ENCODE assay signal across 1 cellular context in genomic region chr12:110555509-110556406, GRCh38.
TF ChIP-seq lines count a peak whose summit lies in the region.

No MANE protein-coding gene starts in this region.

TF ChIP-seq in HepG2, 621 proteins besides CTCF, POLR2A, EP300 and RAD21:
- TF ChIP-seq RFXAP (CRISPR knock-in tag; IDR thresholded peaks at IDR 0.05; ENCODE audit: borderline replicate concordance) (no peak), FOXK2 (IDR thresholded peaks at IDR 0.05) (no peak), ZBTB21 (CRISPR knock-in tag; IDR thresholded peaks at IDR 0.05) (no peak), KLF16 (CRISPR knock-in tag; IDR thresholded peaks at IDR 0.05) (no peak), ZNF30 (CRISPR knock-in tag; IDR thresholded peaks at IDR 0.05) (no peak), SUZ12 (IDR thresholded peaks at IDR 0.05; ENCODE audit: low read depth, low read length) (no peak), PAX8 (CRISPR knock-in tag; IDR thresholded peaks at IDR 0.05; ENCODE audit: borderline replicate concordance) (no peak), POLR2AphosphoS5 (IDR thresholded peaks at IDR 0.05; ENCODE audit: low read depth, low read length) (no peak), KLF15 (CRISPR knock-in tag; IDR thresholded peaks at IDR 0.05; ENCODE audit: borderline replicate concordance) (no peak), PPARG (CRISPR knock-in tag; conservative IDR thresholded peaks at IDR 0.05) (no peak), RXRA (CRISPR knock-in tag; IDR thresholded peaks at IDR 0.05) (no peak), MYPOP (CRISPR knock-in tag; IDR thresholded peaks at IDR 0.05) (no peak), ZFP1 (CRISPR knock-in tag; IDR thresholded peaks at IDR 0.05) (no peak), AGO1 (IDR thresholded peaks at IDR 0.05; ENCODE audit: low read depth, low read length, poor library complexity, severe bottlenecking) (no peak)
- TF ChIP-seq, protein P1, sequence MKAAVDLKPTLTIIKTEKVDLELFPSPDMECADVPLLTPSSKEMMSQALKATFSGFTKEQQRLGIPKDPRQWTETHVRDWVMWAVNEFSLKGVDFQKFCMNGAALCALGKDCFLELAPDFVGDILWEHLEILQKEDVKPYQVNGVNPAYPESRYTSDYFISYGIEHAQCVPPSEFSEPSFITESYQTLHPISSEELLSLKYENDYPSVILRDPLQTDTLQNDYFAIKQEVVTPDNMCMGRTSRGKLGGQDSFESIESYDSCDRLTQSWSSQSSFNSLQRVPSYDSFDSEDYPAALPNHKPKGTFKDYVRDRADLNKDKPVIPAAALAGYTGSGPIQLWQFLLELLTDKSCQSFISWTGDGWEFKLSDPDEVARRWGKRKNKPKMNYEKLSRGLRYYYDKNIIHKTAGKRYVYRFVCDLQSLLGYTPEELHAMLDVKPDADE (CRISPR knock-in tag; IDR thresholded peaks at IDR 0.05) = no peak
TF ChIP-seq in HepG2: peak in this region for 0.
